8 cellular contexts compared by ENCODE assay signal in the genomic region with DNA sequence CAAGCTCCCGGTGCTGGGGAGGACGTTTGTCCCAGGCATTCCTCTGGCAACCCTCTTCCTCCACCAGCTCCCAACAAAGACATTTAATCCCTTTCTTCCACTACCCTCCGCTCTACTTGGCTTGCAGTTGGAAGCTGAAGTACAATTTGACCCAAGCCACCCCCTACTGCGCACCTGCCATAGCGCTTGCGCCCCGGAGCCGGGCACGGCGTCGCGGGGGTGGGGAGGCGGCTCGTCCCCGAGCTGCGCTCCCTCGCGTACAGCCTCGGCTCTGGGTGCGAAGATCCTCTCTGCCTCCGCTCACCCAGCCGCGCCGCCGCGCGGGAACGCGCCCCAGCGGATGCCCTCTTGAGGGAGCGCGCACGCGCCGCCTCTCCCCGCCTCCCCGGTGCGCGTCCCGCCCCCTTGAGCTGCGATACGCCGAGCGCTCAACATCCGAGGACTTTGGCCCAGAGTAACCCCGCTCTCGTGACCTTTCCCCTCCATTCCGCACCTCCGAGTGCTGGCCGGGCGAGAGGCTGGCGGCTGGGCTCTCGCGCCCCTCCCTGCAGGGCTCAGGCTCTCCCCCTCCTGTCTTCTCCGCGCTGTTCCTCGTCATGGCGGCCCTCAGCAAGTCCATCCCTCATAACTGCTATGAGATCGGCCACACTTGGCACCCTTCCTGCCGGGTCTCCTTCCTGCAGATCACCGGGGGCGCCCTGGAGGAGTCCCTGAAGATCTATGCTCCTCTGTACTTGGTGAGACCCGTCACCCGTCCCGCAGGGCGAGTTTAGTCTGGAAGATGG. TPM values are rescaled to one million over a fixed set of nuclear protein-coding genes. Genes with fewer than 3 reads are reported as not detected.
A peak's percentile ranks its signal among the peaks of the same experiment; 100 is the strongest.
DNase-seq lines count a peak whose midpoint lies in the region; ATAC-seq and TF ChIP-seq lines count a peak whose summit lies in the region.

Gene TMEM135, plus strand, starts transcription at position 485 of the 785 bp plus-strand sequence. Its CDS starts 112 bp downstream, at position 597.

- H3K4me3 Mint-ChIP-seq in endothelial cell (ENCODE audit: unreplicated experiment) = peak within 1 kb of the TSS; percentile 98
- peak within 1 kb of the TSS; percentile 98 for H3K4me3 Mint-ChIP-seq in mesothelial cell of epicardium

- no peaks in the 10 kb centered on the region for H4K20me1 ChIP-seq in OCI-LY1 (ENCODE audit: insufficient read depth, low read length)

- peaks cover 8% of the 10 kb centered on the region; the same call in 1 of the 2 replicates for H3K36me3 ChIP-seq in OCI-LY1 (ENCODE audit: insufficient read depth, low read length)

- H3K4me2 ChIP-seq in OCI-LY1 (ENCODE audit: low read length) = peak within 1 kb of the TSS; percentile 73

- H3K79me2 ChIP-seq in OCI-LY1 (ENCODE audit: insufficient read depth, low read length) = peaks cover 20% of the 10 kb centered on the region

- no peak; the same call in 1 of the 2 replicates for TF ChIP-seq CTCF in OCI-LY1 (IDR thresholded peaks at IDR 0.05; ENCODE audit: low read length)
- TF ChIP-seq CTCF in endothelial cell (IDR thresholded peaks at IDR 0.05; ENCODE audit: unreplicated experiment) = no peak
- TF ChIP-seq CTCF in mesothelial cell of epicardium (IDR thresholded peaks at IDR 0.05; ENCODE audit: unreplicated experiment) = no peak

- no peaks in the 10 kb centered on the region for H3K36me3 Mint-ChIP-seq in endothelial cell (ENCODE audit: low read depth, unreplicated experiment)
- H3K36me3 Mint-ChIP-seq in mesothelial cell of epicardium = peaks cover 13% of the 10 kb centered on the region

- no peaks in the 10 kb centered on the region; the same call in 1 of the 2 replicates for H3F3A ChIP-seq in OCI-LY1 (ENCODE audit: insufficient read depth, low read length)

- peak within 1 kb of the TSS; percentile 90 for H3K27ac Mint-ChIP-seq in endothelial cell (ENCODE audit: unreplicated experiment)
- H3K27ac Mint-ChIP-seq in mesothelial cell of epicardium = peak within 1 kb of the TSS; percentile 87

- peak within 1 kb of the TSS; percentile 87 for H3K9ac ChIP-seq in OCI-LY1 (ENCODE audit: low read length)

- peak within 1 kb of the TSS; percentile 64 for H3K27ac ChIP-seq in OCI-LY1 (ENCODE audit: low read depth, low read length, poor library complexity, severe bottlenecking)

- H3K27me3 ChIP-seq in OCI-LY1 (ENCODE audit: insufficient read depth, low read length) = no peaks in the 10 kb centered on the region

- H2AFZ ChIP-seq in OCI-LY1 (ENCODE audit: low read length) = peak within 1 kb of the TSS; percentile 92

- peaks cover 36% of the 10 kb centered on the region for H3K4me1 ChIP-seq in OCI-LY1 (ENCODE audit: insufficient read depth, low read length, severe bottlenecking)

- H3K9me3 ChIP-seq in OCI-LY1 (ENCODE audit: low read length) = no peaks in the 10 kb centered on the region

- H3K27me3 Mint-ChIP-seq in endothelial cell (ENCODE audit: unreplicated experiment) (peaks cover 13% of the 10 kb centered on the region), mesothelial cell of epicardium (ENCODE audit: low read depth) (no peaks in the 10 kb centered on the region)

- ATAC-seq in GM21526 (IDR thresholded peaks at IDR 0.05; ENCODE audit: low FRiP score, unreplicated experiment) = peak; percentile 98

- DNase-seq in DMS 273 (lab: John Stamatoyannopoulos, UW; ENCODE audit: unreplicated experiment) = peak; percentile 97
- DNase-seq in HuH-7 (ENCODE audit: low spot score) = peak; percentile 96
- DNase-seq in activated CD8-positive, alpha-beta memory T cell treated with anti-CD3 and anti-CD28 coated beads, Interleukin-2, amount 50 U/mL, for 4 hours = peak; percentile 93
- DNase-seq in endothelial cell (ENCODE audit: low spot score) = peak; percentile 98
- DNase-seq in mesothelial cell of epicardium (ENCODE audit: low spot score in 2 of 2, unreplicated experiment in 2 of 2) = peak; percentile 74 to 85
- peak; percentile 81 to 88 for DNase-seq in stimulated activated CD8-positive, alpha-beta memory T cell treated with anti-CD3 and anti-CD28 coated beads, Interleukin-15, amount 100 ng/mL, for 4 hours (ENCODE audit: low read depth in 2 of 2)

- no peaks in the 10 kb centered on the region for H3K9me2 ChIP-seq in OCI-LY1 (ENCODE audit: low read depth, low read length)

- H3K9me3 Mint-ChIP-seq in endothelial cell (ENCODE audit: unreplicated experiment) (no peaks in the 10 kb centered on the region), mesothelial cell of epicardium (no peaks in the 10 kb centered on the region)

- H3K4me1 Mint-ChIP-seq in endothelial cell (ENCODE audit: unreplicated experiment) (peaks cover 50% of the 10 kb centered on the region), mesothelial cell of epicardium (peaks cover 27% of the 10 kb centered on the region)

- H3K4me3 ChIP-seq in OCI-LY1 (ENCODE audit: low read depth, low read length, poor library complexity, severe bottlenecking) = peak within 1 kb of the TSS; percentile 86

RNA-seq across cellular contexts. Expression of gene TMEM135, which starts in this region (rescaled TPM):
- total RNA-seq in endothelial cell (ENCODE audit: unreplicated experiment) = 49.7 TPM
- 36.0 to 42.6 TPM (median 39.9 TPM) in 3 replicates for total RNA-seq in mesothelial cell of epicardium

Comparison
In these comparisons a context has a peak if more than half of its experiments do, and no peak if none do; other contexts are left out.
1. Peak in every context shown above with its lines: DNase-seq, ATAC-seq, H3K4me3 ChIP-seq and H3K27ac ChIP-seq.